Comparison of ENCODE assay signal across 9 cellular contexts in genomic region chr11:71357414-71357813, GRCh38.
"Had no signal": no experiment of that assay in that cellular context is flagged by ENCODE, and none has a peak within 500 bp of the region (broad histone marks: within the 10 kb centered on the region; RNA-seq: fewer than 3 reads in every experiment).

No MANE protein-coding gene starts in this region.

- H3K9me3 ChIP-seq: HAP-1 had no signal

- H3K27ac ChIP-seq: GM23248 had no signal

- ATAC-seq: GM23338, HCT116 had no signal

- H2AFZ ChIP-seq: GM23248, GM23338 had no signal

- H3K36me3 ChIP-seq: HAP-1 had no signal

- DNase-seq: GM23248, GOT3, H7, H9, HCEC 1CT, HFFc6 had no signal

- H3K4me1 ChIP-seq: HAP-1 had no signal

- H3K9ac ChIP-seq: GM23248 had no signal

- H3K4me2 ChIP-seq: GM23338 had no signal

- H3K4me3 ChIP-seq: GM23248, GM23338, HAP-1 had no signal
